In genomic region chr5:10736808-10737207, GRCh38 we compare ENCODE assay signal across 15 cellular contexts.
DNase-seq lines count a peak whose midpoint lies in the region; ATAC-seq and TF ChIP-seq lines count a peak whose summit lies in the region.
"Had no signal": no experiment of that assay in that cellular context is flagged by ENCODE, and none has a peak within 500 bp of the region (broad histone marks: within the 10 kb centered on the region; RNA-seq: fewer than 3 reads in every experiment).

No MANE protein-coding gene starts in this region.

- H3K4me2 ChIP-seq in BLaER1: peak overlapping the region; percentile 17; the same call in 1 of the 2 replicates
- H3K4me2 ChIP-seq in OCI-LY1 (ENCODE audit: low read length): peak overlapping the region; percentile 60
- H3K4me2 ChIP-seq: PC-9 had no signal

- no peaks in the 10 kb centered on the region for H3K79me2 ChIP-seq in OCI-LY1 (ENCODE audit: insufficient read depth, low read length)

- H3K36me3 Mint-ChIP-seq in dendritic cell treated with granulocyte-macrophage colony-stimulating factor and Interleukin-4, amounts not matched to agents 40 ng/mL and 50 ng/mL, for 4 days (ENCODE audit: low read depth): peaks cover 94% of the 10 kb centered on the region
- peaks cover 36% of the 10 kb centered on the region for H3K36me3 Mint-ChIP-seq in stimulated activated effector memory CD8-positive, alpha-beta T cell treated with anti-CD3 and anti-CD28 coated beads, Interleukin-12 subunit alpha, Interleukin-12 subunit beta, amount 100 ng/mL, for 72 hours

- no peak for TF ChIP-seq CTCF in OCI-LY1 (IDR thresholded peaks at IDR 0.05; ENCODE audit: low read length)

- DNase-seq in stimulated activated effector memory CD8-positive, alpha-beta T cell treated with anti-CD3 and anti-CD28 coated beads, Interleukin-12 subunit alpha, Interleukin-12 subunit beta, amount 100 ng/mL, for 72 hours (ENCODE audit: low spot score in 2 of 2): no peak
- no peak for DNase-seq in NCI-H82 (lab: John Stamatoyannopoulos, UW)
- DNase-seq in iPS-NIHi11 (ENCODE audit: low spot score): no peak
- DNase-seq in activated CD4-positive, alpha-beta T cell treated with anti-CD3 and anti-CD28 coated beads for 1 hour: no peak
- DNase-seq: CD4-positive, CD25-positive, alpha-beta regulatory T cell; MV-4-11; NCI-H1417 treated with DMSO at 0.1 percent for 48 hours; NCI-H2029; NCI-H69; NK-92 treated with Interleukin-12 subunit alpha and Interleukin-12 subunit beta, amount 100 ng/mL, for 24 hours; PC-9 had no signal

- H2AFZ ChIP-seq in OCI-LY1 (ENCODE audit: low read length): no peak overlapping the region
- H2AFZ ChIP-seq: PC-9 had no signal

- H3K4me1 ChIP-seq in BLaER1: peaks cover 12% of the 10 kb centered on the region
- H3K4me1 ChIP-seq in OCI-LY1 (ENCODE audit: insufficient read depth, low read length, severe bottlenecking): peaks cover 30% of the 10 kb centered on the region
- H3K4me1 ChIP-seq: HAP-1 had no signal

- H3K4me3 Mint-ChIP-seq in dendritic cell treated with granulocyte-macrophage colony-stimulating factor and Interleukin-4, amounts not matched to agents 40 ng/mL and 50 ng/mL, for 4 days: no peak overlapping the region
- no peak overlapping the region for H3K4me3 Mint-ChIP-seq in stimulated activated effector memory CD8-positive, alpha-beta T cell treated with anti-CD3 and anti-CD28 coated beads, Interleukin-12 subunit alpha, Interleukin-12 subunit beta, amount 100 ng/mL, for 72 hours
- H3K4me3 Mint-ChIP-seq: CD4-positive, CD25-positive, alpha-beta regulatory T cell had no signal

- H3K36me3 ChIP-seq in BLaER1 (peaks cover 97% of the 10 kb centered on the region), OCI-LY1 (ENCODE audit: insufficient read depth, low read length) (peaks cover 43% of the 10 kb centered on the region)

- H4K20me1 ChIP-seq in BLaER1 (peaks cover 47% of the 10 kb centered on the region), OCI-LY1 (ENCODE audit: insufficient read depth, low read length) (no peaks in the 10 kb centered on the region)

- no peaks in the 10 kb centered on the region for H3K9me2 ChIP-seq in OCI-LY1 (ENCODE audit: low read depth, low read length)

- intact Hi-C loops in dendritic cell treated with granulocyte-macrophage colony-stimulating factor and Interleukin-4, amounts not matched to agents 40 ng/mL and 50 ng/mL, for 4 days (cut with micrococcal nuclease): no loop called here

- H3K27ac ChIP-seq in BLaER1: no peak overlapping the region
- H3K27ac ChIP-seq in OCI-LY1 (ENCODE audit: low read depth, low read length, poor library complexity, severe bottlenecking): peak overlapping the region; percentile 87
- H3K27ac ChIP-seq: PC-9 had no signal

- no peak overlapping the region for H3K4me3 ChIP-seq in BLaER1
- H3K4me3 ChIP-seq in OCI-LY1 (ENCODE audit: low read depth, low read length, poor library complexity, severe bottlenecking): no peak overlapping the region
- H3K4me3 ChIP-seq: HAP-1, PC-9 had no signal

- H3K27me3 Mint-ChIP-seq in dendritic cell treated with granulocyte-macrophage colony-stimulating factor and Interleukin-4, amounts not matched to agents 40 ng/mL and 50 ng/mL, for 4 days: no peaks in the 10 kb centered on the region
- H3K27me3 Mint-ChIP-seq: CD4-positive, CD25-positive, alpha-beta regulatory T cell had no signal

- H3K27me3 ChIP-seq in BLaER1 (no peaks in the 10 kb centered on the region), OCI-LY1 (ENCODE audit: insufficient read depth, low read length) (no peaks in the 10 kb centered on the region)

- H3K9ac ChIP-seq in BLaER1 (no peak overlapping the region), OCI-LY1 (ENCODE audit: low read length) (peak overlapping the region; percentile 36; the same call in 1 of the 2 replicates)

- peak overlapping the region; percentile 43 for H3K27ac Mint-ChIP-seq in dendritic cell treated with granulocyte-macrophage colony-stimulating factor and Interleukin-4, amounts not matched to agents 40 ng/mL and 50 ng/mL, for 4 days
- H3K27ac Mint-ChIP-seq in stimulated activated effector memory CD8-positive, alpha-beta T cell treated with anti-CD3 and anti-CD28 coated beads, Interleukin-12 subunit alpha, Interleukin-12 subunit beta, amount 100 ng/mL, for 72 hours: peak overlapping the region; percentile 63
- H3K27ac Mint-ChIP-seq: CD4-positive, CD25-positive, alpha-beta regulatory T cell had no signal

- no peak for ATAC-seq in stimulated activated effector memory CD8-positive, alpha-beta T cell treated with anti-CD3 and anti-CD28 coated beads, Interleukin-12 subunit alpha, Interleukin-12 subunit beta, amount 100 ng/mL, for 72 hours

- H3K9me3 ChIP-seq in BLaER1 (peaks cover 14% of the 10 kb centered on the region; the same call in 1 of the 2 replicates), OCI-LY1 (ENCODE audit: low read length) (no peaks in the 10 kb centered on the region)
- H3K9me3 ChIP-seq: HAP-1 had no signal

- no peaks in the 10 kb centered on the region for H3F3A ChIP-seq in OCI-LY1 (ENCODE audit: insufficient read depth, low read length)

- H3K9me3 Mint-ChIP-seq in dendritic cell treated with granulocyte-macrophage colony-stimulating factor and Interleukin-4, amounts not matched to agents 40 ng/mL and 50 ng/mL, for 4 days: peaks cover 14% of the 10 kb centered on the region
- H3K9me3 Mint-ChIP-seq in stimulated activated effector memory CD8-positive, alpha-beta T cell treated with anti-CD3 and anti-CD28 coated beads, Interleukin-12 subunit alpha, Interleukin-12 subunit beta, amount 100 ng/mL, for 72 hours: peaks cover 3% of the 10 kb centered on the region

- H3K4me1 Mint-ChIP-seq in dendritic cell treated with granulocyte-macrophage colony-stimulating factor and Interleukin-4, amounts not matched to agents 40 ng/mL and 50 ng/mL, for 4 days (ENCODE audit: low read depth): peaks cover 76% of the 10 kb centered on the region
- H3K4me1 Mint-ChIP-seq in stimulated activated effector memory CD8-positive, alpha-beta T cell treated with anti-CD3 and anti-CD28 coated beads, Interleukin-12 subunit alpha, Interleukin-12 subunit beta, amount 100 ng/mL, for 72 hours: peaks cover 45% of the 10 kb centered on the region
